8 cellular contexts compared by ENCODE assay signal in genomic region chr17:491086-492014, GRCh38. TPM values are rescaled to one million over a fixed set of nuclear protein-coding genes. Genes with fewer than 3 reads are reported as not detected.
DNase-seq lines count a peak whose midpoint lies in the region; ATAC-seq and TF ChIP-seq lines count a peak whose summit lies in the region.

No MANE protein-coding gene starts in this region.

- H3K9me3 Mint-ChIP-seq in T-cell, result no peaks in the 10 kb centered on the region
- H3K9me3 Mint-ChIP-seq in stimulated activated naive CD8-positive, alpha-beta T cell treated with anti-CD3 and anti-CD28 coated beads, Interleukin-15, Interleukin-2, amounts not matched to agents 100 ng/mL and 50 ng/mL, for 24 hours, result no peaks in the 10 kb centered on the region

- ATAC-seq in T-cell (replicated peaks in 1 of 4) (no peak), left lobe of liver (peak; percentile 72)

- no peaks in the 10 kb centered on the region for H3K27me3 Mint-ChIP-seq in T-cell
- peaks cover 4% of the 10 kb centered on the region for H3K27me3 Mint-ChIP-seq in stimulated activated naive CD8-positive, alpha-beta T cell treated with anti-CD3 and anti-CD28 coated beads, Interleukin-15, Interleukin-2, amounts not matched to agents 100 ng/mL and 50 ng/mL, for 24 hours

- peak overlapping the region; percentile 56 to 67 for H3K27ac ChIP-seq in coronary artery

- CTCF ChIA-PET in T-cell (lab: Charles Lee), result interaction anchor here in 1 of 2 donors (1.2 kb wide), 1 partner anchor 79 kb away, joined by 4 read pairs; no protein-coding TSS in a partner anchor

- H3K4me1 Mint-ChIP-seq in T-cell, result peaks cover 9 to 18% (median 10%) of the 10 kb centered on the region in 3 donors
- peaks cover 13% of the 10 kb centered on the region for H3K4me1 Mint-ChIP-seq in stimulated activated naive CD8-positive, alpha-beta T cell treated with anti-CD3 and anti-CD28 coated beads, Interleukin-15, Interleukin-2, amounts not matched to agents 100 ng/mL and 50 ng/mL, for 24 hours (ENCODE audit: low read depth)

- H3K4me3 ChIP-seq in coronary artery, result peak overlapping the region; percentile 70

- POLR2A ChIA-PET in T-cell (lab: Charles Lee), result no interaction called here

- H3K27ac Mint-ChIP-seq in T-cell, result peak overlapping the region; percentile 55 to 79
- no peak overlapping the region for H3K27ac Mint-ChIP-seq in stimulated activated naive CD8-positive, alpha-beta T cell treated with anti-CD3 and anti-CD28 coated beads, Interleukin-15, Interleukin-2, amounts not matched to agents 100 ng/mL and 50 ng/mL, for 24 hours

- no peaks in the 10 kb centered on the region for H3K36me3 Mint-ChIP-seq in T-cell
- H3K36me3 Mint-ChIP-seq in stimulated activated naive CD8-positive, alpha-beta T cell treated with anti-CD3 and anti-CD28 coated beads, Interleukin-15, Interleukin-2, amounts not matched to agents 100 ng/mL and 50 ng/mL, for 24 hours (ENCODE audit: low read depth), result no peaks in the 10 kb centered on the region

- TF ChIP-seq CTCF in coronary artery (IDR thresholded peaks at IDR 0.05), result no peak

- peak overlapping the region; percentile 50 to 69 (median 64) for H3K4me3 Mint-ChIP-seq in T-cell
- peak overlapping the region; percentile 51 for H3K4me3 Mint-ChIP-seq in stimulated activated naive CD8-positive, alpha-beta T cell treated with anti-CD3 and anti-CD28 coated beads, Interleukin-15, Interleukin-2, amounts not matched to agents 100 ng/mL and 50 ng/mL, for 24 hours

- peak; percentile 81 for DNase-seq in EL
- DNase-seq in T-cell, result peak in 18 of 34 experiments; percentile 10 to 53 (median 24)
- DNase-seq in coronary artery (ENCODE audit: low spot score), result no peak
- peak; percentile 61 for DNase-seq in left lobe of liver (ENCODE audit: low spot score)
- DNase-seq in ureter (ENCODE audit: low spot score), result no peak
- DNase-seq in DMS53 treated with DMSO at 0.1 percent for 48 hours (lab: John Stamatoyannopoulos, UW; ENCODE audit: unreplicated experiment), result no peak
- no peak for DNase-seq in GOT3 (lab: John Stamatoyannopoulos, UW)

RNA-seq across cellular contexts. Expression of gene RFLNB, which starts 45.6 kb away (rescaled TPM):
- 10 to 100 TPM; 38.3 to 70.3 (median 55.2) TPM for total RNA-seq in T-cell
- 1.7 TPM for total RNA-seq in left lobe of liver
- 13.2 TPM for total RNA-seq in ureter

Comparison
In these comparisons a context has a peak if more than half of its experiments do, and no peak if none do; other contexts are left out.
1. DNase-seq: peak in EL (single experiment), T-cell (18 of 34) and left lobe of liver (single experiment); none in coronary artery (single experiment), ureter (single experiment), DMS53 treated with DMSO at 0.1 percent for 48 hours (single experiment) and GOT3 (single experiment).